ENCODE assay signal across 7 cellular contexts in the genomic region with DNA sequence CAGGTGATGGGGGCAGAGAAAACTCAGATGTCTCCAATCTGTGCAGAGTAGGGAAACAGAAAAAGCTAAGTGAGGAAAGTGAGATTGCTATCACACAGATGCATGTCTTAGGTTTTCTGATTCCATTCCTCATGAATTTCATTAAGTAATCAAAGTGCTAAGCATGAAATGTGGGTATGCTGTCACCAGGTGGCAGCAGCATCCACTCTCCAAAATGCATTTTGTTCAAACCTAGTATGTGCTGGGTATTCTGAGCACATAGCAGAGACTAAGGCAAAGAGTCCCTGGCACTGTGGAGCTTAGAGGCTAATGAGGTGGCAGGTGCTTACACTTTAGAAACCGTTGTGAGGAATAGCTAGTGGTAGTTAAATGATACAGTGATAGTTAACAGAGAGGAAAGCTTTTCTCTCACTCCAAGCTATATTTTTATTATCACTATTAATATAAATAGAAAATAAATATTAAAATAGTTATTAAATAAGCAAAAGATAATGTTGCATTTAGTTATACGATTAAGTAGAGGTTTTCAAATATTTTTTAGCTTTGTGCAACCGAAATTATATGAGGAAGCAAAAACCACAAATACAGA.
DNase-seq lines count a peak whose midpoint lies in the region; ATAC-seq and TF ChIP-seq lines count a peak whose summit lies in the region.

No MANE protein-coding gene starts in this region.

- DNase-seq in HT-29 (ENCODE audit: low spot score) (peak; percentile 74), SKM-1 (lab: John Stamatoyannopoulos, UW; ENCODE audit: unreplicated experiment) (peak; percentile 58), hypothalamus (lab: John Stamatoyannopoulos, UW) (no peak)
- peak in 1 of 3 experiments; percentile 37 for DNase-seq in effector memory CD8-positive, alpha-beta T cell

- peak overlapping the region; percentile 58; the same call in 1 of the 2 replicates for H3K4me3 ChIP-seq in GM08714 (ENCODE audit: low read length)
- peak overlapping the region; percentile 57 to 61 for H3K4me3 ChIP-seq in neutrophil (ENCODE audit: low read depth in 1 of 2, low read length in 1 of 2)

- H3K36me3 Mint-ChIP-seq in effector memory CD8-positive, alpha-beta T cell (ENCODE audit: insufficient read depth) = no peaks in the 10 kb centered on the region

- H3K9me3 ChIP-seq in neutrophil = no peaks in the 10 kb centered on the region

- no peaks in the 10 kb centered on the region for H3K9me3 Mint-ChIP-seq in effector memory CD8-positive, alpha-beta T cell

- H3K4me1 Mint-ChIP-seq in effector memory CD8-positive, alpha-beta T cell (ENCODE audit: low read depth in 2 of 2) = peaks cover 2 to 6% of the 10 kb centered on the region in 2 donors

- peak overlapping the region; percentile 76 for H3K27ac ChIP-seq in neutrophil

- H3K27me3 Mint-ChIP-seq in effector memory CD8-positive, alpha-beta T cell = no peaks in the 10 kb centered on the region

- ATAC-seq in effector memory CD8-positive, alpha-beta T cell (replicated peaks) = peak; percentile 56
- no peak for ATAC-seq in HG03175 (IDR thresholded peaks at IDR 0.05; ENCODE audit: unreplicated experiment)

- no peak overlapping the region for H3K27ac Mint-ChIP-seq in effector memory CD8-positive, alpha-beta T cell

- no peaks in the 10 kb centered on the region for H3K27me3 ChIP-seq in neutrophil

- peak overlapping the region; percentile 70 to 83 for H3K4me3 Mint-ChIP-seq in effector memory CD8-positive, alpha-beta T cell

- peak; percentile 74 for TF ChIP-seq CTCF in neutrophil (IDR thresholded peaks at IDR 0.05)

- no peaks in the 10 kb centered on the region for H3K36me3 ChIP-seq in neutrophil

- H3K4me1 ChIP-seq in neutrophil (ENCODE audit: control insufficient read depth in 1 of 2, insufficient read depth in 1 of 2, low read depth in 1 of 2, low read length in 1 of 2) = peaks cover 56 to 71% of the 10 kb centered on the region in 2 experiments

Comparison
In these comparisons a context has a peak if more than half of its experiments do, and no peak if none do; other contexts are left out.
1. DNase-seq: peak in HT-29 (single experiment) and SKM-1 (single experiment); none in hypothalamus (0 of 51).